8 cellular contexts compared by ENCODE assay signal in the genomic region with DNA sequence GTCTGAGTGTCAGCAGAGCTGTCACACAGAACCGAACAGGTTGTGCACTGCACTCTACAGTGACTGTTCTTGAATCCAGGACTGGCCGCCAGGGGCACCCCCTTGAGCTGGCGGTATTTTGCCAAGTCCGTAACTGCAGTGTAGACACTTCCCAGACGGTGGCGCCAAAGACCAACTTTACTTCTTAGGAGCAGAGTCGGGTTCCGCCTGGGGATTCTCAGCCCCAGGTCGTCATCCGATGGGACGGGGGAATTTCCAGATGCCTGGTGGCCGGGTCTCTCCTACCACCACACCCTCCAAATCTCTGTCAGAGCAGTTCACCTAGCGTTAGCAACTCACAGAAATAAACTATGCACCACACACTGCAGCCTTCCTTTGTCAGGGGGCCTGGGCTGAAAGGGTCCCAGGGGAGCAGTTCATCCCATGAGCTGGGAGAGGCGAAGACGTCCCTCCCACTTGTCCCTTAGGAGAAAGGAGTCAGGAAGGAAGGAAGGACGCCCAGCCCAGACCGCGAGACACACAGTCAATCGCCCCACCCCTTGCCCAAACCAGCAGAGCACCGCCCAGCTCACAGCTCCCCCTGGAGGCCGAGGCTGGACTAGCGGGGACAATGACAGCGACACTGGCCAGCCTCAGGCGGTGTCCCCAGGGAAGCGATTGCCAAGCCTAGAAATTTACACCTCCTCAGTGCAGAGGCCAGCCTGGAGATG. TPM values are rescaled to one million over a fixed set of nuclear protein-coding genes. Genes with fewer than 3 reads are reported as not detected.
A peak's percentile ranks its signal among the peaks of the same experiment; 100 is the strongest.
DNase-seq lines count a peak whose midpoint lies in the region; ATAC-seq and TF ChIP-seq lines count a peak whose summit lies in the region.

No MANE protein-coding gene starts in this region.

- no peaks in the 10 kb centered on the region for H3K36me3 ChIP-seq in GM23248 (ENCODE audit: low read depth)
- H3K36me3 ChIP-seq in Karpas-422 (ENCODE audit: insufficient read depth, low read length) = no peaks in the 10 kb centered on the region
- no peaks in the 10 kb centered on the region for H3K36me3 ChIP-seq in Peyer's patch
- H3K36me3 ChIP-seq in fibroblast of lung (ENCODE audit: control insufficient read depth, insufficient read depth, low read length) = no peaks in the 10 kb centered on the region
- no peaks in the 10 kb centered on the region for H3K36me3 ChIP-seq in naive thymus-derived CD4-positive, alpha-beta T cell (ENCODE audit: control insufficient read depth in 2 of 3, insufficient read depth in 3 of 3, low read length in 3 of 3)

- H3K4me1 ChIP-seq in GM23248 (ENCODE audit: insufficient read depth) (peaks cover 8% of the 10 kb centered on the region), Karpas-422 (ENCODE audit: low read length) (peaks cover 42% of the 10 kb centered on the region), Peyer's patch (peaks cover 0 to 12% (median 6%) of the 10 kb centered on the region in 4 donors), fibroblast of lung (ENCODE audit: control insufficient read depth, extremely low read depth, insufficient read depth, low read length) (peaks cover 13% of the 10 kb centered on the region)
- peaks cover 6 to 9% of the 10 kb centered on the region in 2 donors for H3K4me1 ChIP-seq in naive thymus-derived CD4-positive, alpha-beta T cell (ENCODE audit: control insufficient read depth in 2 of 2, insufficient read depth in 2 of 2, low read length in 2 of 2)

- peak in 1 of 2 donors; percentile 32 for TF ChIP-seq POLR2A in Peyer's patch (IDR thresholded peaks at IDR 0.05)

- peaks cover 15% of the 10 kb centered on the region for H3K4me1 Mint-ChIP-seq in activated T-helper 1 cell treated with anti-CD3 and anti-CD28 coated beads, Interleukin-12 subunit alpha, Interleukin-12 subunit beta, Interleukin-2, Interleukin-4 antibody, amounts not matched to agents 30 ng/mL and 10 ng/mL and 1 ng/mL, durations not matched to agents 14 hours and 24 hours and 36 hours (ENCODE audit: low read depth)
- peaks cover 14 to 35% (median 23%) of the 10 kb centered on the region in 7 donors for H3K4me1 Mint-ChIP-seq in naive thymus-derived CD4-positive, alpha-beta T cell
- H3K4me1 Mint-ChIP-seq in stimulated activated memory B cell treated with anti-CD40 and anti-IgM and Interleukin-4, amounts not matched to agents 10 μg/mL and 1 μg/mL and 100 μg/mL, for 72 hours = peaks cover 87% of the 10 kb centered on the region

- no peaks in the 10 kb centered on the region for H3K9me2 ChIP-seq in GM23248 (ENCODE audit: insufficient read depth)
- no peaks in the 10 kb centered on the region for H3K9me2 ChIP-seq in Karpas-422 (replicated peaks; ENCODE audit: insufficient read depth, low read length)

- peak overlapping the region; percentile 88 for H3K4me3 Mint-ChIP-seq in activated T-helper 1 cell treated with anti-CD3 and anti-CD28 coated beads, Interleukin-12 subunit alpha, Interleukin-12 subunit beta, Interleukin-2, Interleukin-4 antibody, amounts not matched to agents 30 ng/mL and 10 ng/mL and 1 ng/mL, durations not matched to agents 14 hours and 24 hours and 36 hours
- peak overlapping the region; percentile 86 to 94 (median 92) for H3K4me3 Mint-ChIP-seq in naive thymus-derived CD4-positive, alpha-beta T cell
- peak overlapping the region; percentile 95 for H3K4me3 Mint-ChIP-seq in stimulated activated memory B cell treated with anti-CD40 and anti-IgM and Interleukin-4, amounts not matched to agents 10 μg/mL and 1 μg/mL and 100 μg/mL, for 72 hours

- no peaks in the 10 kb centered on the region for H3K9me3 Mint-ChIP-seq in activated T-helper 1 cell treated with anti-CD3 and anti-CD28 coated beads, Interleukin-12 subunit alpha, Interleukin-12 subunit beta, Interleukin-2, Interleukin-4 antibody, amounts not matched to agents 30 ng/mL and 10 ng/mL and 1 ng/mL, durations not matched to agents 14 hours and 24 hours and 36 hours
- H3K9me3 Mint-ChIP-seq in naive thymus-derived CD4-positive, alpha-beta T cell = peaks cover 0 to 2% (median 0%) of the 10 kb centered on the region in 11 donors
- no peaks in the 10 kb centered on the region for H3K9me3 Mint-ChIP-seq in stimulated activated memory B cell treated with anti-CD40 and anti-IgM and Interleukin-4, amounts not matched to agents 10 μg/mL and 1 μg/mL and 100 μg/mL, for 72 hours

- H3K27me3 Mint-ChIP-seq in activated T-helper 1 cell treated with anti-CD3 and anti-CD28 coated beads, Interleukin-12 subunit alpha, Interleukin-12 subunit beta, Interleukin-2, Interleukin-4 antibody, amounts not matched to agents 30 ng/mL and 10 ng/mL and 1 ng/mL, durations not matched to agents 14 hours and 24 hours and 36 hours (ENCODE audit: insufficient read depth) = peaks cover 8% of the 10 kb centered on the region
- peaks cover 0 to 28% (median 0%) of the 10 kb centered on the region in 5 donors for H3K27me3 Mint-ChIP-seq in naive thymus-derived CD4-positive, alpha-beta T cell
- H3K27me3 Mint-ChIP-seq in stimulated activated memory B cell treated with anti-CD40 and anti-IgM and Interleukin-4, amounts not matched to agents 10 μg/mL and 1 μg/mL and 100 μg/mL, for 72 hours = no peaks in the 10 kb centered on the region

- H4K20me1 ChIP-seq in GM23248 (ENCODE audit: insufficient read depth) = no peaks in the 10 kb centered on the region
- H4K20me1 ChIP-seq in Karpas-422 (ENCODE audit: insufficient read depth, low read depth, low read length) = no peaks in the 10 kb centered on the region
- H4K20me1 ChIP-seq in fibroblast of lung (ENCODE audit: control insufficient read depth, extremely low read depth, insufficient read depth, low read length) = no peaks in the 10 kb centered on the region

- peak; percentile 93 for DNase-seq in Daoy (ENCODE audit: low read depth)
- DNase-seq in GM23248 = peak; percentile 97
- DNase-seq in Karpas-422 = peak; percentile 98
- DNase-seq in Peyer's patch = peak; percentile 97 to 99 (median 98)
- peak; percentile 95 for DNase-seq in activated T-helper 1 cell treated with anti-CD3 and anti-CD28 coated beads, Interleukin-12 subunit alpha, Interleukin-12 subunit beta, Interleukin-2, Interleukin-4 antibody, amounts not matched to agents 30 ng/mL and 10 ng/mL and 1 ng/mL, durations not matched to agents 14 hours and 24 hours and 36 hours (ENCODE audit: low spot score)
- DNase-seq in fibroblast of lung (ENCODE audit: low read depth in 2 of 2) = peak; percentile 88 to 94
- peak; percentile 88 to 97 (median 93) for DNase-seq in naive thymus-derived CD4-positive, alpha-beta T cell

- H3K79me2 ChIP-seq in GM23248 (ENCODE audit: insufficient read depth) (no peaks in the 10 kb centered on the region), Karpas-422 (ENCODE audit: low read length) (no peaks in the 10 kb centered on the region), fibroblast of lung (ENCODE audit: control insufficient read depth, insufficient read depth, low read length) (no peaks in the 10 kb centered on the region)

- ATAC-seq in naive thymus-derived CD4-positive, alpha-beta T cell = peak; percentile 94
- peak; percentile 86 for ATAC-seq in stimulated activated memory B cell treated with anti-CD40 and anti-IgM and Interleukin-4, amounts not matched to agents 10 μg/mL and 1 μg/mL and 100 μg/mL, for 72 hours

- H3K9ac ChIP-seq in GM23248 (peak overlapping the region; percentile 87), Karpas-422 (ENCODE audit: low read length) (peak overlapping the region; percentile 72), fibroblast of lung (ENCODE audit: insufficient read depth, low read length) (peak overlapping the region; percentile 76)

- H3K27ac ChIP-seq in GM23248 (peak overlapping the region; percentile 95), Karpas-422 (ENCODE audit: low read length) (peak overlapping the region; percentile 76), Peyer's patch (peak overlapping the region; percentile 87 to 94 (median 90)), fibroblast of lung (ENCODE audit: insufficient read depth, low read length) (peak overlapping the region; percentile 97)
- peak overlapping the region; percentile 87 for H3K27ac ChIP-seq in naive thymus-derived CD4-positive, alpha-beta T cell (ENCODE audit: low read depth, low read length)

- H3F3A ChIP-seq in GM23248 (ENCODE audit: insufficient read depth) = peaks cover 11% of the 10 kb centered on the region; the same call in 1 of the 2 replicates

- POLR2A ChIA-PET in naive thymus-derived CD4-positive, alpha-beta T cell (lab: Charles Lee) = interaction anchor here (0.6 to 2.8 kb wide), 24 partner anchors 8 to 285 kb away, joined by 3 to 23 read pairs (median 4); a partner anchor contains a TSS

- 2% methylated on average over 25 of the region's 25 CpGs for WGBS in GM23248 (ENCODE audit: low coverage in 1 of 2, low lambda C conversion rate in 2 of 2, missing lambda C conversion rate in 2 of 2), 2 experiments

- CTCF ChIA-PET in naive thymus-derived CD4-positive, alpha-beta T cell (lab: Charles Lee) = interaction anchor here (0.6 to 3.7 kb wide), 53 partner anchors 9 to 791 kb away, joined by 3 to 80 read pairs (median 5); a partner anchor contains a TSS

- H3K4me3 ChIP-seq in GM23248 (peak overlapping the region; percentile 79), Karpas-422 (ENCODE audit: low read length) (peak overlapping the region; percentile 66), Peyer's patch (peak overlapping the region; percentile 35 to 57 (median 48)), fibroblast of lung (replicated peaks in 1 of 4; ENCODE audit: control extremely low read depth in 1 of 4, insufficient read depth in 1 of 4, low read depth in 3 of 4, low read length in 4 of 4) (peak overlapping the region; percentile 66 to 79 (median 72))
- peak overlapping the region; percentile 92 for H3K4me3 ChIP-seq in naive thymus-derived CD4-positive, alpha-beta T cell (ENCODE audit: low read length)

- in situ Hi-C loops in GM23248 (cut with MboI) = no loop called here

- peak overlapping the region; percentile 93 for H3K4me2 ChIP-seq in GM23248 (ENCODE audit: unreplicated experiment)
- peak overlapping the region; percentile 74 for H3K4me2 ChIP-seq in Karpas-422 (ENCODE audit: low read depth, low read length, poor library complexity, severe bottlenecking)
- peak overlapping the region; percentile 100 for H3K4me2 ChIP-seq in fibroblast of lung (ENCODE audit: extremely low read depth, insufficient read depth, low read length)

- H3K27me3 ChIP-seq in GM23248 (replicated peaks; ENCODE audit: insufficient read depth) (no peaks in the 10 kb centered on the region), Karpas-422 (ENCODE audit: low read length) (no peaks in the 10 kb centered on the region), Peyer's patch (no peaks in the 10 kb centered on the region), fibroblast of lung (ENCODE audit: control insufficient read depth, insufficient read depth, low read length) (no peaks in the 10 kb centered on the region)
- H3K27me3 ChIP-seq in naive thymus-derived CD4-positive, alpha-beta T cell (ENCODE audit: control insufficient read depth in 2 of 2, insufficient read depth in 2 of 2, low read length in 2 of 2) = no peaks in the 10 kb centered on the region

- no peaks in the 10 kb centered on the region for H3K36me3 Mint-ChIP-seq in activated T-helper 1 cell treated with anti-CD3 and anti-CD28 coated beads, Interleukin-12 subunit alpha, Interleukin-12 subunit beta, Interleukin-2, Interleukin-4 antibody, amounts not matched to agents 30 ng/mL and 10 ng/mL and 1 ng/mL, durations not matched to agents 14 hours and 24 hours and 36 hours (ENCODE audit: low read depth)
- H3K36me3 Mint-ChIP-seq in naive thymus-derived CD4-positive, alpha-beta T cell = peaks cover 0 to 1% (median 0%) of the 10 kb centered on the region in 5 donors
- H3K36me3 Mint-ChIP-seq in stimulated activated memory B cell treated with anti-CD40 and anti-IgM and Interleukin-4, amounts not matched to agents 10 μg/mL and 1 μg/mL and 100 μg/mL, for 72 hours = peaks cover 37% of the 10 kb centered on the region

- H2AFZ ChIP-seq in GM23248 (peak overlapping the region; percentile 90), Karpas-422 (ENCODE audit: low read length) (peak overlapping the region; percentile 59; the same call in 1 of the 2 replicates), fibroblast of lung (ENCODE audit: low read length) (peak overlapping the region; percentile 97)

- H3K9me3 ChIP-seq in GM23248 (ENCODE audit: low read depth) (no peaks in the 10 kb centered on the region), Karpas-422 (ENCODE audit: low read length) (no peaks in the 10 kb centered on the region), Peyer's patch (no peaks in the 10 kb centered on the region), fibroblast of lung (ENCODE audit: control insufficient read depth, insufficient read depth, low read depth, low read length) (no peaks in the 10 kb centered on the region)
- no peaks in the 10 kb centered on the region for H3K9me3 ChIP-seq in naive thymus-derived CD4-positive, alpha-beta T cell (ENCODE audit: control insufficient read depth in 2 of 3, low read length in 3 of 3)

- H3K27ac Mint-ChIP-seq in activated T-helper 1 cell treated with anti-CD3 and anti-CD28 coated beads, Interleukin-12 subunit alpha, Interleukin-12 subunit beta, Interleukin-2, Interleukin-4 antibody, amounts not matched to agents 30 ng/mL and 10 ng/mL and 1 ng/mL, durations not matched to agents 14 hours and 24 hours and 36 hours = peak overlapping the region; percentile 98
- peak overlapping the region; percentile 91 to 99 (median 96) for H3K27ac Mint-ChIP-seq in naive thymus-derived CD4-positive, alpha-beta T cell
- peak overlapping the region; percentile 97 for H3K27ac Mint-ChIP-seq in stimulated activated memory B cell treated with anti-CD40 and anti-IgM and Interleukin-4, amounts not matched to agents 10 μg/mL and 1 μg/mL and 100 μg/mL, for 72 hours

- intact Hi-C loops in activated T-helper 1 cell treated with anti-CD3 and anti-CD28 coated beads, Interleukin-12 subunit alpha, Interleukin-12 subunit beta, Interleukin-2, Interleukin-4 antibody, amounts not matched to agents 30 ng/mL and 10 ng/mL and 1 ng/mL, durations not matched to agents 14 hours and 24 hours and 36 hours (cut with micrococcal nuclease) = loop anchor here (1.0 to 10.0 kb wide), 12 partner anchors 16 to 407 kb away; a partner anchor contains a TSS
- intact Hi-C loops in naive thymus-derived CD4-positive, alpha-beta T cell (cut with micrococcal nuclease) = loop anchor here (1.0 to 10.0 kb wide), 19 partner anchors 16 to 541 kb away; a partner anchor contains a TSS

- TF ChIP-seq CTCF in Peyer's patch (IDR thresholded peaks at IDR 0.05) (peak; percentile 74 to 99 (median 98)), fibroblast of lung (conservative IDR thresholded peaks at IDR 0.05 in 1 of 2, IDR thresholded peaks at IDR 0.05 in 1 of 2; ENCODE audit: low read depth in 1 of 2, low read length in 2 of 2) (peak; percentile 94 to 98)

RNA-seq across cellular contexts. Expression of a gene that starts 7.4 kb away (rescaled TPM):
- total RNA-seq in Daoy (2014; rRNA removed; shearing (Covaris generic)) = 5.4 and 6.3 TPM in 2 replicates
- 27.8 and 81.3 TPM in 2 replicates for total RNA-seq in GM23248 (2014; rRNA removed; shearing (Covaris generic))
- polyA plus RNA-seq in GM23248 (2016; fragmentation: Nextera tagmentation; extraction: Ambion mirVana) (91.6 and 95.0 TPM in 2 replicates), fibroblast of lung (13.7 and 16.0 TPM in 2 replicates)
- total RNA-seq in Karpas-422 (2014; rRNA removed; shearing (Covaris generic); ENCODE audit: low replicate concordance) = 1.3 and 2.9 TPM in 2 replicates
- total RNA-seq in Peyer's patch (10 to 100 TPM; 10.5 to 70.1 (median 42.5) TPM), fibroblast of lung (19.5 and 26.6 TPM in 2 replicates)
- total RNA-seq in activated T-helper 1 cell treated with anti-CD3 and anti-CD28 coated beads, Interleukin-12 subunit alpha, Interleukin-12 subunit beta, Interleukin-2, Interleukin-4 antibody, amounts not matched to agents 30 ng/mL and 10 ng/mL and 1 ng/mL, durations not matched to agents 14 hours and 24 hours and 36 hours = 26.3 and 27.1 TPM in 2 replicates
- 36.7 and 38.7 TPM in 2 replicates for polyA plus RNA-seq in fibroblast of lung (2012)
- polyA minus RNA-seq in fibroblast of lung (ENCODE audit: low replicate concordance) = 68.6 and 87.4 TPM in 2 replicates
- total RNA-seq in naive thymus-derived CD4-positive, alpha-beta T cell = 100 to 1,000 TPM in 1 of 5 experiments, 10 to 100 TPM in 4; 39.7 to 103 (median 48.9) TPM
- polyA plus RNA-seq in naive thymus-derived CD4-positive, alpha-beta T cell = 1 to 10 TPM; 2.5 to 5.0 TPM

RNA-seq across cellular contexts. Expression of a gene that starts 37.9 kb away (rescaled TPM):
- not detected in 2 replicates for total RNA-seq in Daoy (2014; rRNA removed; shearing (Covaris generic))
- total RNA-seq in GM23248 (2014; rRNA removed; shearing (Covaris generic)) = not detected in 2 replicates
- polyA plus RNA-seq in GM23248 (2016; fragmentation: Nextera tagmentation; extraction: Ambion mirVana) (not detected in 2 replicates), fibroblast of lung (not detected in 2 replicates)
- total RNA-seq in Karpas-422 (2014; rRNA removed; shearing (Covaris generic); ENCODE audit: low replicate concordance) = not detected in 2 replicates
- total RNA-seq in Peyer's patch (not detected), fibroblast of lung (not detected in 2 replicates)
- total RNA-seq in activated T-helper 1 cell treated with anti-CD3 and anti-CD28 coated beads, Interleukin-12 subunit alpha, Interleukin-12 subunit beta, Interleukin-2, Interleukin-4 antibody, amounts not matched to agents 30 ng/mL and 10 ng/mL and 1 ng/mL, durations not matched to agents 14 hours and 24 hours and 36 hours = not detected in 2 replicates
- polyA plus RNA-seq in fibroblast of lung (2012) = not detected in 2 replicates
- polyA minus RNA-seq in fibroblast of lung (ENCODE audit: low replicate concordance) = not detected in 2 replicates
- not detected for total RNA-seq in naive thymus-derived CD4-positive, alpha-beta T cell
- not detected for polyA plus RNA-seq in naive thymus-derived CD4-positive, alpha-beta T cell

RNA-seq across cellular contexts. Expression of a gene that starts 40.3 kb away (rescaled TPM):
- total RNA-seq in Daoy (2014; rRNA removed; shearing (Covaris generic)) = 56.2 and 66.9 TPM in 2 replicates
- total RNA-seq in GM23248 (2014; rRNA removed; shearing (Covaris generic)) = 112 and 166 TPM in 2 replicates
- polyA plus RNA-seq in GM23248 (2016; fragmentation: Nextera tagmentation; extraction: Ambion mirVana) (135 and 140 TPM in 2 replicates), fibroblast of lung (183 and 230 TPM in 2 replicates)
- 63.8 and 83.4 TPM in 2 replicates for total RNA-seq in Karpas-422 (2014; rRNA removed; shearing (Covaris generic); ENCODE audit: low replicate concordance)
- total RNA-seq in Peyer's patch (100 to 1,000 TPM; 131 to 223 (median 202) TPM), fibroblast of lung (68.1 and 91.2 TPM in 2 replicates)
- 37.7 and 41.5 TPM in 2 replicates for total RNA-seq in activated T-helper 1 cell treated with anti-CD3 and anti-CD28 coated beads, Interleukin-12 subunit alpha, Interleukin-12 subunit beta, Interleukin-2, Interleukin-4 antibody, amounts not matched to agents 30 ng/mL and 10 ng/mL and 1 ng/mL, durations not matched to agents 14 hours and 24 hours and 36 hours
- 128 and 158 TPM in 2 replicates for polyA plus RNA-seq in fibroblast of lung (2012)
- 647 and 705 TPM in 2 replicates for polyA minus RNA-seq in fibroblast of lung (ENCODE audit: low replicate concordance)
- total RNA-seq in naive thymus-derived CD4-positive, alpha-beta T cell = 100 to 1,000 TPM in 1 of 5 experiments, 10 to 100 TPM in 4; 35.8 to 104 (median 54.7) TPM
- 100 to 1,000 TPM in 1 of 2 donors, 10 to 100 TPM in 1; 61.5 to 102 TPM for polyA plus RNA-seq in naive thymus-derived CD4-positive, alpha-beta T cell

RNA-seq across cellular contexts. Expression of a gene that starts 41.1 kb away (rescaled TPM):
- total RNA-seq in Daoy (2014; rRNA removed; shearing (Covaris generic)) = 25.9 and 30.8 TPM in 2 replicates
- 21.9 and 30.7 TPM in 2 replicates for total RNA-seq in GM23248 (2014; rRNA removed; shearing (Covaris generic))
- polyA plus RNA-seq in GM23248 (2016; fragmentation: Nextera tagmentation; extraction: Ambion mirVana) = 19.6 and 19.9 TPM in 2 replicates
- 29.5 and 36.0 TPM in 2 replicates for total RNA-seq in Karpas-422 (2014; rRNA removed; shearing (Covaris generic); ENCODE audit: low replicate concordance)
- total RNA-seq in Peyer's patch = 10 to 100 TPM; 35.3 to 59.4 (median 42.7) TPM
- total RNA-seq in activated T-helper 1 cell treated with anti-CD3 and anti-CD28 coated beads, Interleukin-12 subunit alpha, Interleukin-12 subunit beta, Interleukin-2, Interleukin-4 antibody, amounts not matched to agents 30 ng/mL and 10 ng/mL and 1 ng/mL, durations not matched to agents 14 hours and 24 hours and 36 hours = 64.7 and 67.6 TPM in 2 replicates
- total RNA-seq in fibroblast of lung = 20.0 and 21.1 TPM in 2 replicates
- 20.9 and 32.6 TPM in 2 replicates for polyA plus RNA-seq in fibroblast of lung
- polyA plus RNA-seq in fibroblast of lung (2012) = 16.8 and 24.3 TPM in 2 replicates
- polyA minus RNA-seq in fibroblast of lung (ENCODE audit: low replicate concordance) = 18.8 and 27.5 TPM in 2 replicates
- 10 to 100 TPM; 51.4 to 78.6 (median 67.3) TPM for total RNA-seq in naive thymus-derived CD4-positive, alpha-beta T cell
- 10 to 100 TPM; 49.8 to 59.8 TPM for polyA plus RNA-seq in naive thymus-derived CD4-positive, alpha-beta T cell

Comparison
In these comparisons a context has a peak if more than half of its experiments do, and no peak if none do; other contexts are left out.
1. Peak in every context shown above with its lines: DNase-seq, ATAC-seq, H3K4me3 ChIP-seq and H3K27ac ChIP-seq.